In the genomic region with DNA sequence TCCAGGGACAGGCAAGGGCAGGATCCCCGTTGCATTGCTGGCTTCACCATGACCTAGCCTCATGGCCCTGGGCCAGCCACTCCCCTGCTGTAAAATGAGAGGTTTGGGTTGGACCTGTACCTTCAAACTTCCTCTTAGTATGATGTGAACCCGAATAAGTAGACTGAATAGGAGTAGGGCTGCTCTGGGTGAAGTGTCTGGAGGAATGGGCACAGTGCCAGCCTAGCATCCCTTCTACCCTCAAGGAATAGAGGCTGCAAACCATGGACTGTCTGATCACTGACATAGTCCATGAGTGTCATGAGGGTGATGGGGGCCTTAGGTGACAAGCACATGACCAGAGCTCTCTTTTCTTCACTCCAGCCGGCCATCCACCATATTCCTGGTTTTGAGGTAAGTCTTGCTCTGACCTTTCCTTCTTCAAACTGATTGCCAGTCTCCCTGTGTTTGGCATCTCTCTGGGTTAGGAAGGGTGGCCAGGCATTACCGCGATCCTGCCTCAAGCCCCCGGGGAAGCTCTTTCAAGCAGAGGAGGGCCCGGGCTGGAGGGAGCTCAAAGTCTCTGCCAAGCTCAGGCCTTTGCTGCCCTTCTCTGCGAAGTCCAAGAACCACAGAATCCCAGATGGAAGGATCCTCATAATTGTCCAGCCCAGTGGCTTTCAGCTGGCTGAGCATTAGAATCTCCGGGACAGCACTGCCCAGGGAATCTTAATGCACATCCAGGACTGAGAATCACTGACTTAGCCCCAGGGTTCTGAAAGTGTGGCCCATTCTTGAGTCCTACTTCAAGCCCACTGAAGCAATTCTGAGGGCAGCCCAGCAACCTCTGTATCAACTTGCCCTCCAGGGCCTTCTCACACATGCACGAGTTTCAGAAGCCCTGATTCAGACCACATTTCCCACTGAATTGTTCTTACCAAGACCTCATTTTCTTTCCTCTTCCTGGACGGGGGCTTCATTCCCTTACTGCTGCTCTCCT, we compare ENCODE assay signal across 18 cellular contexts.
DNase-seq lines count a peak whose midpoint lies in the region; ATAC-seq and TF ChIP-seq lines count a peak whose summit lies in the region.
"Had no signal": no experiment of that assay in that cellular context is flagged by ENCODE, and none has a peak within 500 bp of the region (broad histone marks: within the 10 kb centered on the region; RNA-seq: fewer than 3 reads in every experiment).

No MANE protein-coding gene starts in this region.

- H3K9me3 ChIP-seq in psoas muscle, result no peaks in the 10 kb centered on the region
- H3K9me3 ChIP-seq in aorta (ENCODE audit: control insufficient read depth, low read length), result no peaks in the 10 kb centered on the region
- H3K9me3 ChIP-seq: A549 had no signal

- H3K27me3 Mint-ChIP-seq in natural killer cell treated with Interleukin-12 subunit alpha and Interleukin-12 subunit beta and Interleukin-15 and Interleukin-18, amount 100 ng/mL, for 72 hours, result peaks cover 0 to 3% of the 10 kb centered on the region in 2 donors
- H3K27me3 Mint-ChIP-seq in natural killer cell (ENCODE audit: low read depth in 2 of 2) (peaks cover 0 to 5% of the 10 kb centered on the region in 2 donors), glutamatergic neuron (ENCODE audit: unreplicated experiment) (peaks cover 4% of the 10 kb centered on the region)

- peaks cover 23 to 29% of the 10 kb centered on the region in 2 donors for H3K4me1 Mint-ChIP-seq in natural killer cell treated with Interleukin-12 subunit alpha and Interleukin-12 subunit beta and Interleukin-15 and Interleukin-18, amount 100 ng/mL, for 72 hours (ENCODE audit: low read depth in 2 of 2)
- peaks cover 21 to 30% of the 10 kb centered on the region in 2 donors for H3K4me1 Mint-ChIP-seq in natural killer cell
- peaks cover 24% of the 10 kb centered on the region for H3K4me1 Mint-ChIP-seq in glutamatergic neuron (ENCODE audit: low read depth, unreplicated experiment)

- no peaks in the 10 kb centered on the region for H3K27me3 ChIP-seq in psoas muscle (ENCODE audit: insufficient read depth in 3 of 3, low read length in 2 of 3)
- no peaks in the 10 kb centered on the region for H3K27me3 ChIP-seq in aorta (ENCODE audit: control insufficient read depth in 1 of 2, insufficient read depth in 2 of 2, low read length in 1 of 2)

- intact Hi-C loops in natural killer cell (cut with micrococcal nuclease) (no loop called here), psoas muscle (cut with DNase I) (loop anchor here in 1 of 2 donors (10.0 kb wide), 1 partner anchor 193 kb away; no protein-coding TSS in a partner anchor), aorta (cut with DNase I) (loop anchor here in 1 of 2 donors (5.0 kb wide), 1 partner anchor 54 kb away; no protein-coding TSS in a partner anchor)

- ATAC-seq in natural killer cell treated with Interleukin-12 subunit alpha and Interleukin-12 subunit beta and Interleukin-15 and Interleukin-18, amount 100 ng/mL, for 72 hours, result no peak
- ATAC-seq in natural killer cell (no peak), psoas muscle (peak in 1 of 4 donors; percentile 19), aorta (ENCODE audit: low FRiP score) (no peak), GM18870 (IDR thresholded peaks at IDR 0.05; ENCODE audit: unreplicated experiment) (no peak), HG02870 (IDR thresholded peaks at IDR 0.05; ENCODE audit: unreplicated experiment) (no peak), GM21526 (IDR thresholded peaks at IDR 0.05; ENCODE audit: low FRiP score, unreplicated experiment) (no peak)
- ATAC-seq: A549, SK-N-SH treated with all-trans-retinoic acid at 6 μM for 48 hours had no signal

- H3K4me1 ChIP-seq in psoas muscle (peaks cover 3% of the 10 kb centered on the region), aorta (ENCODE audit: control insufficient read depth in 1 of 2, insufficient read depth in 2 of 2, low read length in 2 of 2) (no peaks in the 10 kb centered on the region)
- H3K4me1 ChIP-seq: A549 had no signal

- peak; percentile 51 for DNase-seq in natural killer cell treated with Interleukin-12 subunit alpha and Interleukin-12 subunit beta and Interleukin-15 and Interleukin-18, amount 100 ng/mL, for 72 hours (ENCODE audit: low spot score)
- DNase-seq in natural killer cell (no peak), glutamatergic neuron (peak; percentile 5), psoas muscle (peak; percentile 6 to 36), aorta (peak; percentile 37 to 39)
- DNase-seq: DMS79; H7; HFFc6; NCI-H1417 treated with DMSO at 0.1 percent for 48 hours; NCI-H187 treated with DMSO at 0.1 percent for 48 hours; NCI-H748 treated with DMSO at 0.1 percent for 48 hours; NK-92 treated with Interleukin-12 subunit alpha and Interleukin-12 subunit beta, amount 100 ng/mL, for 24 hours; SIG-M5 had no signal

- H3K27ac ChIP-seq in psoas muscle (no peak overlapping the region), aorta (ENCODE audit: low read depth in 1 of 2, low read length in 2 of 2) (no peak overlapping the region)
- H3K27ac ChIP-seq: A549 had no signal

- H3K4me3 ChIP-seq in psoas muscle (no peak overlapping the region), aorta (ENCODE audit: low read length in 2 of 2) (no peak overlapping the region)
- H3K4me3 ChIP-seq: A549 had no signal

- H3K36me3 ChIP-seq in psoas muscle (ENCODE audit: insufficient read depth in 1 of 2, low read depth in 1 of 2) (peaks cover 3 to 96% of the 10 kb centered on the region in 2 donors), aorta (ENCODE audit: control insufficient read depth in 1 of 2, insufficient read depth in 2 of 2, low read length in 1 of 2) (no peaks in the 10 kb centered on the region)

- TF ChIP-seq CTCF in natural killer cell (IDR thresholded peaks at IDR 0.05) (no peak), glutamatergic neuron (IDR thresholded peaks at IDR 0.05; ENCODE audit: partially characterized antibody, unreplicated experiment) (no peak), psoas muscle (IDR thresholded peaks at IDR 0.05) (no peak)

- 86 to 88% (median 87%) methylated on average over 11 of the region's 11 CpGs for WGBS in psoas muscle, 3 donors
- WGBS in aorta, 2 donors, result 82% methylated on average over 11 of the region's 11 CpGs

- H3K36me3 Mint-ChIP-seq in natural killer cell treated with Interleukin-12 subunit alpha and Interleukin-12 subunit beta and Interleukin-15 and Interleukin-18, amount 100 ng/mL, for 72 hours, result no peaks in the 10 kb centered on the region
- H3K36me3 Mint-ChIP-seq in natural killer cell (no peaks in the 10 kb centered on the region), glutamatergic neuron (ENCODE audit: unreplicated experiment) (peaks cover 6% of the 10 kb centered on the region)

- H3K9me3 Mint-ChIP-seq in natural killer cell treated with Interleukin-12 subunit alpha and Interleukin-12 subunit beta and Interleukin-15 and Interleukin-18, amount 100 ng/mL, for 72 hours, result no peaks in the 10 kb centered on the region
- H3K9me3 Mint-ChIP-seq in natural killer cell (no peaks in the 10 kb centered on the region), glutamatergic neuron (ENCODE audit: unreplicated experiment) (peaks cover 6% of the 10 kb centered on the region)
- H3K9me3 Mint-ChIP-seq: HFFc6 had no signal

- peak overlapping the region in 1 of 2 donors; percentile 13 for H3K27ac Mint-ChIP-seq in natural killer cell treated with Interleukin-12 subunit alpha and Interleukin-12 subunit beta and Interleukin-15 and Interleukin-18, amount 100 ng/mL, for 72 hours
- H3K27ac Mint-ChIP-seq in natural killer cell (no peak overlapping the region), glutamatergic neuron (ENCODE audit: unreplicated experiment) (no peak overlapping the region)
- H3K27ac Mint-ChIP-seq: HFFc6 had no signal

- no peak overlapping the region for H3K4me3 Mint-ChIP-seq in natural killer cell treated with Interleukin-12 subunit alpha and Interleukin-12 subunit beta and Interleukin-15 and Interleukin-18, amount 100 ng/mL, for 72 hours
- H3K4me3 Mint-ChIP-seq in natural killer cell, result no peak overlapping the region
- no peak overlapping the region for H3K4me3 Mint-ChIP-seq in glutamatergic neuron (ENCODE audit: unreplicated experiment)
- H3K4me3 Mint-ChIP-seq: HFFc6 had no signal
